8 cellular contexts compared by ENCODE assay signal in the genomic region with DNA sequence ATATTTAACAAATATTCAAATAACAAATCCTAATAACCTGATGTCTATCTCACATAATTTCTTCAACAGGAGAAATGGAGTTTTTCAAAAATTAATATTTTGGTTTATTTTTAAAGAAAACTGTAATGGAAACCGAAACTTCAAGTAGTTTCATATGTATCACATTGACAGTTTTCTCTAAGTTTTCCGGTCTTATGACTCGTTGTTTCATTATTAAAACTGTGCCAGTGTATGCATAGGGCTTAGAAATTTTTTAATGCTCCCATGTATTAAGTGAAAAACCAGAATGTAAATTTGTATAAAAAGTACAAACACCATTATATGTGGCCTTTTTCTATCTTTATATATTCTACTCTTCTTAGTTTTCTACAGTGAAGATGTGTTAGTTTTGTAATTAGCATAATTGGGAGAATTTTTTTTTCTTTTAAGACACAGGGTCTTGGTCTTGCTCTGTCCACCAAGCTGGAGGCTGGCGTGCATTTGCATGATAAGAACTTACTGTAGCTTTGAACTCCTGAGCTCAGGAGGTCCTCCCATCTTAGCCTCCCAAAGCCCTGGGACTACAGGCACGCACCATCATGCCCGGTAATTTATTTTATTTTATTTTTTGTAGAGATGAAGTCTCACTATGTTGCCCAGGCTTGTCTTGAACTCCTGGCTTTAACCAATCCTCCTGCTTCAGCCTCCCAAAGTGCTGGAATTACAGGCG. TPM values are rescaled to one million over a fixed set of nuclear protein-coding genes. Genes with fewer than 3 reads are reported as not detected.
DNase-seq lines count a peak whose midpoint lies in the region; ATAC-seq lines count a peak whose summit lies in the region.
"Had no signal": no experiment of that assay in that cellular context is flagged by ENCODE, and none has a peak within 500 bp of the region (broad histone marks: within the 10 kb centered on the region; RNA-seq: fewer than 3 reads in every experiment).

No MANE protein-coding gene starts in this region.

- peaks cover 0 to 2% (median 0%) of the 10 kb centered on the region in 3 donors for H3K27me3 Mint-ChIP-seq in immature natural killer cell (ENCODE audit: low read depth in 3 of 3)

- H3K27ac Mint-ChIP-seq in immature natural killer cell, result peak overlapping the region in 4 of 6 donors; percentile 4 to 84 (median 70)

- DNase-seq in immature natural killer cell (peak in 1 of 3 donors; percentile 16), pons (ENCODE audit: low spot score) (no peak), hypothalamus (lab: John Stamatoyannopoulos, UW) (no peak), SHP77 (lab: John Stamatoyannopoulos, UW) (no peak)
- DNase-seq: NCI-H2171 had no signal

- peaks cover 0 to 8% (median 4%) of the 10 kb centered on the region in 3 donors for H3K36me3 Mint-ChIP-seq in immature natural killer cell

- peaks cover 0 to 4% (median 0%) of the 10 kb centered on the region in 6 donors for H3K9me3 Mint-ChIP-seq in immature natural killer cell

- peak overlapping the region in 3 of 5 donors; percentile 31 to 74 (median 68) for H3K4me3 Mint-ChIP-seq in immature natural killer cell

- peak; percentile 87 for ATAC-seq in GM18870 (IDR thresholded peaks at IDR 0.05; ENCODE audit: unreplicated experiment)
- peak; percentile 74 for ATAC-seq in GM21528 (IDR thresholded peaks at IDR 0.05; ENCODE audit: low FRiP score, unreplicated experiment)
- peak; percentile 88 for ATAC-seq in HG03439 (IDR thresholded peaks at IDR 0.05; ENCODE audit: unreplicated experiment)

- peaks cover 18 to 31% of the 10 kb centered on the region in 2 donors for H3K4me1 Mint-ChIP-seq in immature natural killer cell

RNA-seq across cellular contexts. Expression of a gene that starts 43.9 kb away (rescaled TPM):
- polyA plus RNA-seq in immature natural killer cell, result 10 to 100 TPM; 15.4 to 21.0 (median 19.6) TPM
